ENCODE assay signal across 8 cellular contexts in the genomic region with DNA sequence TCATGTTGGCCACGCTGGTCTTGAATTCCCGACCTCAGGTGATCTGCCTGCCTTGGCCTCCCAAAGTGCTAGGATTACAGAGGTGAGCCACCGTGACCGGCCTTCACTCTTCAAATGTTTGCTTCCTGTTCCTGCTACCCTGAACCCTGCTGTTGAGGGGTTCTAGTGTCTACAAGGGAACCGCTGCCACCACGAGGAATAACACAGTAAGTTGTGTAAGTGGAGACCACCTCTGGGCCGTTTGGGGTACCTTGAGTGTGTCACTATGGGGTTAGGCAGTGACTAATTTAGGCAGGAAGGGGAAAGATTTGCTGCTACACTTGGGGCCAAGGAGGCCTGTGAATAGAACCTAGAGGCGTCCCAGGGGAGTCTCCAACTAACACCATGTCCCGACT. TPM values are rescaled to one million over a fixed set of nuclear protein-coding genes. Genes with fewer than 3 reads are reported as not detected.
A peak's percentile ranks its signal among the peaks of the same experiment; 100 is the strongest.
DNase-seq lines count a peak whose midpoint lies in the region; ATAC-seq and TF ChIP-seq lines count a peak whose summit lies in the region.
"Had no signal": no experiment of that assay in that cellular context is flagged by ENCODE, and none has a peak within 500 bp of the region (broad histone marks: within the 10 kb centered on the region; RNA-seq: fewer than 3 reads in every experiment).

No MANE protein-coding gene starts in this region.

- POLR2A ChIA-PET in activated naive CD8-positive, alpha-beta T cell treated with anti-CD3 and anti-CD28 coated beads, Interleukin-2, amount 10 ng/mL, durations not matched to agents 7 days and 5 days (lab: Charles Lee), result interaction anchor here (1.4 to 4.0 kb wide), 7 partner anchors 9 to 294 kb away, joined by 3 to 32 read pairs (median 12); partner anchors contain the start of genes LENG1 and PRKCG

- intact Hi-C loops in adrenal gland (cut with DNase I), result no loop called here

- peaks cover 2% of the 10 kb centered on the region for H3K27me3 Mint-ChIP-seq in activated naive CD8-positive, alpha-beta T cell treated with anti-CD3 and anti-CD28 coated beads, Interleukin-2, amount 10 ng/mL, durations not matched to agents 7 days and 5 days

- H3K9me3 ChIP-seq in HUES6 (ENCODE audit: control insufficient read depth, insufficient read depth, low read depth, low read length) (no peaks in the 10 kb centered on the region), iPS-18c (ENCODE audit: control insufficient read depth, insufficient read depth, low read length) (peaks cover 2% of the 10 kb centered on the region), stomach smooth muscle (ENCODE audit: control insufficient read depth in 2 of 2, low read length in 2 of 2) (no peaks in the 10 kb centered on the region), adrenal gland (replicated peaks in 1 of 3) (no peaks in the 10 kb centered on the region), MM.1S (replicated peaks; ENCODE audit: insufficient read depth, low read length) (no peaks in the 10 kb centered on the region)

- no peak overlapping the region for H2AFZ ChIP-seq in MM.1S (ENCODE audit: low read length)

- ATAC-seq in activated naive CD8-positive, alpha-beta T cell treated with anti-CD3 and anti-CD28 coated beads, Interleukin-2, amount 10 ng/mL, durations not matched to agents 7 days and 5 days (ENCODE audit: low read depth), result no peak

- peak overlapping the region; percentile 93 for H3K27ac Mint-ChIP-seq in activated naive CD8-positive, alpha-beta T cell treated with anti-CD3 and anti-CD28 coated beads, Interleukin-2, amount 10 ng/mL, durations not matched to agents 7 days and 5 days

- peak overlapping the region; percentile 98 for H3K9ac ChIP-seq in HUES6 (ENCODE audit: low read length)
- peak overlapping the region in 1 of 2 donors; percentile 36 for H3K9ac ChIP-seq in stomach smooth muscle (ENCODE audit: low read length in 2 of 2)
- H3K9ac ChIP-seq in MM.1S (ENCODE audit: low read length), result no peak overlapping the region

- H3K27me3 ChIP-seq in HUES6 (ENCODE audit: control insufficient read depth, insufficient read depth, low read length) (no peaks in the 10 kb centered on the region), stomach smooth muscle (ENCODE audit: control insufficient read depth in 1 of 2, insufficient read depth in 2 of 2, low read length in 2 of 2) (no peaks in the 10 kb centered on the region), adrenal gland (no peaks in the 10 kb centered on the region), MM.1S (replicated peaks; ENCODE audit: insufficient read depth, low read length) (0 out of 2 replicates have a peak, but pooled peaks cover 5% of the 10 kb centered on the region)

- no peak overlapping the region; the same call in 1 of the 2 replicates for H3K27ac ChIP-seq in HUES6 (ENCODE audit: low read depth, low read length)
- H3K27ac ChIP-seq in stomach smooth muscle (ENCODE audit: low read length), result peak overlapping the region; percentile 99
- no peak overlapping the region for H3K27ac ChIP-seq in adrenal gland
- no peak overlapping the region for H3K27ac ChIP-seq in MM.1S (ENCODE audit: low read length)

- TF ChIP-seq CTCF in adrenal gland (IDR thresholded peaks at IDR 0.05), result no peak
- TF ChIP-seq CTCF in MM.1S (IDR thresholded peaks at IDR 0.05; ENCODE audit: low read length), result no peak

- H3K4me1 Mint-ChIP-seq in activated naive CD8-positive, alpha-beta T cell treated with anti-CD3 and anti-CD28 coated beads, Interleukin-2, amount 10 ng/mL, durations not matched to agents 7 days and 5 days, result peaks cover 20% of the 10 kb centered on the region

- peak overlapping the region; percentile 98 for H3K4me3 Mint-ChIP-seq in activated naive CD8-positive, alpha-beta T cell treated with anti-CD3 and anti-CD28 coated beads, Interleukin-2, amount 10 ng/mL, durations not matched to agents 7 days and 5 days

- no peaks in the 10 kb centered on the region for H3K9me2 ChIP-seq in MM.1S (replicated peaks; ENCODE audit: insufficient read depth, low read length)

- H3K4me3 ChIP-seq in HUES6 (ENCODE audit: low read depth, low read length) (peak overlapping the region; percentile 65), iPS-18c (ENCODE audit: insufficient read depth, low read depth, low read length) (peak overlapping the region; percentile 62), stomach smooth muscle (ENCODE audit: low read length in 2 of 2) (peak overlapping the region; percentile 75 to 81), adrenal gland (no peak overlapping the region), MM.1S (ENCODE audit: low read length) (no peak overlapping the region)

- H3K36me3 ChIP-seq in HUES6 (ENCODE audit: control insufficient read depth, insufficient read depth, low read length) (peaks cover 3% of the 10 kb centered on the region; the same call in 1 of the 2 replicates), stomach smooth muscle (ENCODE audit: control insufficient read depth in 2 of 2, insufficient read depth in 2 of 2, low read length in 2 of 2) (peaks cover 0 to 2% of the 10 kb centered on the region in 2 donors), adrenal gland (replicated peaks in 1 of 2) (no peaks in the 10 kb centered on the region), MM.1S (replicated peaks; ENCODE audit: insufficient read depth, low read length) (no peaks in the 10 kb centered on the region)

- H3K4me2 ChIP-seq in MM.1S (ENCODE audit: low read depth, low read length), result no peak overlapping the region

- H3K9me3 Mint-ChIP-seq in activated naive CD8-positive, alpha-beta T cell treated with anti-CD3 and anti-CD28 coated beads, Interleukin-2, amount 10 ng/mL, durations not matched to agents 7 days and 5 days, result no peaks in the 10 kb centered on the region

- no peaks in the 10 kb centered on the region for H3K79me2 ChIP-seq in MM.1S (ENCODE audit: low read length)

- no peaks in the 10 kb centered on the region for H3K36me3 Mint-ChIP-seq in activated naive CD8-positive, alpha-beta T cell treated with anti-CD3 and anti-CD28 coated beads, Interleukin-2, amount 10 ng/mL, durations not matched to agents 7 days and 5 days

- no peak for DNase-seq in activated naive CD8-positive, alpha-beta T cell treated with anti-CD3 and anti-CD28 coated beads, Interleukin-2, amount 10 ng/mL, durations not matched to agents 7 days and 5 days
- DNase-seq in HUDEP-2 (lab: John Stamatoyannopoulos, UW; ENCODE audit: unreplicated experiment in 76 of 76) (no peak), adrenal gland (no peak), MM.1S (no peak)

- no peak for TF ChIP-seq POLR2A in adrenal gland (IDR thresholded peaks at IDR 0.05)

- no peaks in the 10 kb centered on the region for H3F3A ChIP-seq in MM.1S (ENCODE audit: insufficient read depth, low read length)

- no peaks in the 10 kb centered on the region for H4K20me1 ChIP-seq in MM.1S (ENCODE audit: insufficient read depth, low read length)

- H3K4me1 ChIP-seq in HUES6 (ENCODE audit: control insufficient read depth, insufficient read depth, low read length), result peaks cover 6% of the 10 kb centered on the region
- peaks cover 20% of the 10 kb centered on the region for H3K4me1 ChIP-seq in stomach smooth muscle (ENCODE audit: control insufficient read depth, insufficient read depth, low read length)
- H3K4me1 ChIP-seq in adrenal gland (replicated peaks in 1 of 2), result peaks cover 8 to 23% of the 10 kb centered on the region in 2 donors
- no peaks in the 10 kb centered on the region for H3K4me1 ChIP-seq in MM.1S (ENCODE audit: low read length)

- 62 to 82% (median 68%) methylated on average over 8 to 9 of the region's 9 CpGs for WGBS in adrenal gland, 4 donors

RNA-seq across cellular contexts. Expression of gene MYADM, which starts 2.2 kb away (rescaled TPM):
- total RNA-seq in activated naive CD8-positive, alpha-beta T cell treated with anti-CD3 and anti-CD28 coated beads, Interleukin-2, amount 10 ng/mL, durations not matched to agents 7 days and 5 days, result 10 to 100 TPM; 76.3 to 77.3 TPM
- total RNA-seq in adrenal gland, result 10 to 100 TPM; 20.2 to 74.0 (median 46.2) TPM
- 10 to 100 TPM; 19.7 to 23.4 (median 22.7) TPM for polyA plus RNA-seq in adrenal gland

RNA-seq across cellular contexts. Expression of gene PRKCG, which starts 16.5 kb away (rescaled TPM):
- total RNA-seq in activated naive CD8-positive, alpha-beta T cell treated with anti-CD3 and anti-CD28 coated beads, Interleukin-2, amount 10 ng/mL, durations not matched to agents 7 days and 5 days, result not detected
- not detected for total RNA-seq in adrenal gland
- not detected for polyA plus RNA-seq in adrenal gland

RNA-seq across cellular contexts. Expression of gene NLRP12, which starts 41.4 kb away (rescaled TPM):
- not detected for total RNA-seq in activated naive CD8-positive, alpha-beta T cell treated with anti-CD3 and anti-CD28 coated beads, Interleukin-2, amount 10 ng/mL, durations not matched to agents 7 days and 5 days
- under 1 TPM in 6 of 8 donors, not detected in 2; 0.11 to 0.78 (median 0.31) TPM for total RNA-seq in adrenal gland
- under 1 TPM in 2 of 3 donors, not detected in 1; 0.10 to 0.40 TPM for polyA plus RNA-seq in adrenal gland
- total RNA-seq: NCI-H460 had no signal

RNA-seq across cellular contexts. Expression of gene CACNG7, which starts 43.6 kb away (rescaled TPM):
- not detected for total RNA-seq in activated naive CD8-positive, alpha-beta T cell treated with anti-CD3 and anti-CD28 coated beads, Interleukin-2, amount 10 ng/mL, durations not matched to agents 7 days and 5 days
- total RNA-seq in adrenal gland, result under 1 TPM in 1 of 8 donors, not detected in 7; 0.14 TPM
- 1 to 10 TPM in 1 of 3 donors, under 1 TPM in 2; 0.09 to 1.4 (median 0.13) TPM for polyA plus RNA-seq in adrenal gland
- total RNA-seq: NCI-H460 had no signal

Comparison
In these comparisons a context has a peak if more than half of its experiments do, and no peak if none do; other contexts are left out.
1. H3K4me3 ChIP-seq: peak in HUES6 (single experiment), iPS-18c (single experiment) and stomach smooth muscle (2 of 2); none in adrenal gland (0 of 4) and MM.1S (single experiment).